Comparison of ENCODE assay signal across 9 cellular contexts in the genomic region with DNA sequence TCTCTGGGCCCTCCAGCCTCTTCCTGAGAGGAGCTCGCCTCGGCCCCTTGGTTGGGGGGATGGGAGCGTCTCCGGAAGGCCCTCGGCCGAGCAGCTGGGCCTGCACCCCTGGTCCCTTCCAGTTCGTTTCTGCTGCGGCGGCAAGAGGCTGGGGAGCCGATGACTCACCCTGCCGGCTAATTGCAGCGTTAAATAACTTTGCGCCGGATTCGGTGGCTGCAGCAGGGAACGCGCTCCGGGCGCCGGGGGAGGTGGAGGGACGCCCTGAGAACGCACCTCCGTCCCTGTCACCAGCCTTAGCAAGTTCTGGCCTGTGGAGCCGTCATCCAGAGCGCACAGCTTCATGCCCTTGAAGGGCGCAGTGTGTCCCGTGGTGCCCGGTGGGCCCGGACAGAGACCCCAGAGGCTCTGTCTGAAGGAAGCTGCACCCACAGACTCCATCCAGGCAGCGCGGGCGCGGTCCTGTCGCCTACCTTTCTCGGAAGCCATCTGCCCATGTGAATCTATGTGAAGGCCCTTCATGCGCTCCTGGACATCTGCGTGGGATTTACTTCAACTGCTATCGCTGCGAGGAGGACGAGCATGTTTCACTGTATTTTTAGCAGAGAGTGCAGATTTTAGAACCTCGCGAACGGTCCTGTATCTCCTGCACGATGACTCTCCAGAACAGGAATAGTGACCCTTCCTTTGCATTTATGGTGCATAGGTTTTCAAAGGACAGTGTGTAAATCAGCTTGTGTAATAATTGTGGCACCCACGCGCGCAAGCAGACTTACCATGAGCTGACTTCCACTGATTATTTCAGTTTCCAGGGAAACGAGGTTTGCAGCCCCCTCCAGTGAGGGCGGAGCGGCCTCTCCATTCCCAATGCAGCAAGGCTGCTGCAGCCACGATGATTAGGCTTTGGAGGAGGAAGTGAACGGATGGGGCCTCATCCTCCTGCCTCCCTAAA. TPM values are rescaled to one million over a fixed set of nuclear protein-coding genes. Genes with fewer than 3 reads are reported as not detected.
A peak's percentile ranks its signal among the peaks of the same experiment; 100 is the strongest.
DNase-seq lines count a peak whose midpoint lies in the region; ATAC-seq, FAIRE-seq and TF ChIP-seq lines count a peak whose summit lies in the region.
"Had no signal": no experiment of that assay in that cellular context is flagged by ENCODE, and none has a peak within 500 bp of the region (broad histone marks: within the 10 kb centered on the region; RNA-seq: fewer than 3 reads in every experiment).

No MANE protein-coding gene starts in this region.

- H3K4me1 ChIP-seq in iPS-15b (ENCODE audit: control insufficient read depth, insufficient read depth, low read length) (peaks cover 12% of the 10 kb centered on the region), kidney (ENCODE audit: control insufficient read depth in 1 of 2, insufficient read depth in 1 of 2, low read depth in 1 of 2, low read length in 2 of 2) (no peaks in the 10 kb centered on the region)

- H3K36me3 ChIP-seq in iPS-15b (ENCODE audit: control insufficient read depth, insufficient read depth, low read length), result no peaks in the 10 kb centered on the region
- H3K36me3 ChIP-seq in kidney (ENCODE audit: control insufficient read depth in 1 of 2, insufficient read depth in 2 of 2, low read length in 2 of 2), result no peaks in the 10 kb centered on the region

- H3K4me3 Mint-ChIP-seq in activated naive CD4-positive, alpha-beta T cell treated with anti-CD3 and anti-CD28 coated beads for 36 hours, result no peak overlapping the region
- no peak overlapping the region for H3K4me3 Mint-ChIP-seq in activated naive CD4-positive, alpha-beta T cell treated with anti-CD3 and anti-CD28 coated beads, Interleukin-2, amount 10 ng/mL, durations not matched to agents 7 days and 5 days
- peak overlapping the region; percentile 76 for H3K4me3 Mint-ChIP-seq in T-helper 17 cell
- H3K4me3 Mint-ChIP-seq in stimulated activated naive CD8-positive, alpha-beta T cell treated with anti-CD3 and anti-CD28 coated beads, Interleukin-15, Interleukin-2, amounts not matched to agents 100 ng/mL and 50 ng/mL, for 24 hours, result no peak overlapping the region

- H3K27me3 Mint-ChIP-seq in activated naive CD4-positive, alpha-beta T cell treated with anti-CD3 and anti-CD28 coated beads for 36 hours (ENCODE audit: low read depth), result peaks cover 59% of the 10 kb centered on the region
- peaks cover 73% of the 10 kb centered on the region for H3K27me3 Mint-ChIP-seq in activated naive CD4-positive, alpha-beta T cell treated with anti-CD3 and anti-CD28 coated beads, Interleukin-2, amount 10 ng/mL, durations not matched to agents 7 days and 5 days
- peaks cover 65% of the 10 kb centered on the region for H3K27me3 Mint-ChIP-seq in T-helper 17 cell
- peaks cover 66% of the 10 kb centered on the region for H3K27me3 Mint-ChIP-seq in stimulated activated naive CD8-positive, alpha-beta T cell treated with anti-CD3 and anti-CD28 coated beads, Interleukin-15, Interleukin-2, amounts not matched to agents 100 ng/mL and 50 ng/mL, for 24 hours

- H3K4me3 ChIP-seq in iPS-15b (ENCODE audit: low read depth, low read length) (peak overlapping the region; percentile 81), kidney (ENCODE audit: low read length in 2 of 2) (no peak overlapping the region)

- no peaks in the 10 kb centered on the region for H3K36me3 Mint-ChIP-seq in activated naive CD4-positive, alpha-beta T cell treated with anti-CD3 and anti-CD28 coated beads for 36 hours (ENCODE audit: low read depth)
- H3K36me3 Mint-ChIP-seq in activated naive CD4-positive, alpha-beta T cell treated with anti-CD3 and anti-CD28 coated beads, Interleukin-2, amount 10 ng/mL, durations not matched to agents 7 days and 5 days, result peaks cover 3% of the 10 kb centered on the region
- no peaks in the 10 kb centered on the region for H3K36me3 Mint-ChIP-seq in T-helper 17 cell (ENCODE audit: low read depth)
- peaks cover 3% of the 10 kb centered on the region for H3K36me3 Mint-ChIP-seq in stimulated activated naive CD8-positive, alpha-beta T cell treated with anti-CD3 and anti-CD28 coated beads, Interleukin-15, Interleukin-2, amounts not matched to agents 100 ng/mL and 50 ng/mL, for 24 hours (ENCODE audit: low read depth)

- CTCF ChIA-PET in activated naive CD4-positive, alpha-beta T cell treated with anti-CD3 and anti-CD28 coated beads for 36 hours (lab: Charles Lee), result no interaction called here
- CTCF ChIA-PET in activated naive CD4-positive, alpha-beta T cell treated with anti-CD3 and anti-CD28 coated beads, Interleukin-2, amount 10 ng/mL, durations not matched to agents 7 days and 5 days (lab: Charles Lee), result no interaction called here

- no peaks in the 10 kb centered on the region for H3K9me3 ChIP-seq in T-helper 17 cell (ENCODE audit: control insufficient read depth, low read length, poor library complexity, severe bottlenecking)
- H3K9me3 ChIP-seq in iPS-15b (ENCODE audit: control insufficient read depth, insufficient read depth, low read length), result no peaks in the 10 kb centered on the region
- peaks cover 0 to 2% of the 10 kb centered on the region in 2 donors for H3K9me3 ChIP-seq in kidney (ENCODE audit: control insufficient read depth in 1 of 2, low read length in 2 of 2)

- no peak overlapping the region for H3K9ac ChIP-seq in iPS-15b (ENCODE audit: low read depth, low read length)
- no peak overlapping the region for H3K9ac ChIP-seq in kidney (ENCODE audit: low read length in 2 of 2)

- no peak for ATAC-seq in T-helper 17 cell
- ATAC-seq in GM19452 (IDR thresholded peaks at IDR 0.05; ENCODE audit: unreplicated experiment), result no peak

- H3K27ac ChIP-seq in kidney (ENCODE audit: low read depth in 2 of 2, low read length in 2 of 2), result no peak overlapping the region

- H3K4me1 Mint-ChIP-seq in activated naive CD4-positive, alpha-beta T cell treated with anti-CD3 and anti-CD28 coated beads for 36 hours (ENCODE audit: low read depth), result peaks cover 12% of the 10 kb centered on the region
- peaks cover 8% of the 10 kb centered on the region for H3K4me1 Mint-ChIP-seq in activated naive CD4-positive, alpha-beta T cell treated with anti-CD3 and anti-CD28 coated beads, Interleukin-2, amount 10 ng/mL, durations not matched to agents 7 days and 5 days
- H3K4me1 Mint-ChIP-seq in T-helper 17 cell, result peaks cover 6% of the 10 kb centered on the region
- peaks cover 13% of the 10 kb centered on the region for H3K4me1 Mint-ChIP-seq in stimulated activated naive CD8-positive, alpha-beta T cell treated with anti-CD3 and anti-CD28 coated beads, Interleukin-15, Interleukin-2, amounts not matched to agents 100 ng/mL and 50 ng/mL, for 24 hours (ENCODE audit: low read depth)

- FAIRE-seq in kidney (lab: Jason Lieb, UNC), result no peak

- intact Hi-C loops in activated naive CD4-positive, alpha-beta T cell treated with anti-CD3 and anti-CD28 coated beads for 36 hours (cut with micrococcal nuclease), result no loop called here
- intact Hi-C loops in kidney (cut with DNase I), result no loop called here

- peak; percentile 43 for DNase-seq in activated naive CD4-positive, alpha-beta T cell treated with anti-CD3 and anti-CD28 coated beads for 36 hours
- DNase-seq in activated naive CD4-positive, alpha-beta T cell treated with anti-CD3 and anti-CD28 coated beads, Interleukin-2, amount 10 ng/mL, durations not matched to agents 7 days and 5 days, result no peak
- DNase-seq in T-helper 17 cell (no peak), DMS153 treated with DMSO at 0.1 percent for 48 hours (lab: John Stamatoyannopoulos, UW; ENCODE audit: unreplicated experiment) (no peak), kidney (no peak)
- DNase-seq: KG1 had no signal

- no peak for TF ChIP-seq CTCF in kidney (IDR thresholded peaks at IDR 0.05; ENCODE audit: borderline replicate concordance, extremely low read depth, insufficient read depth)

- peaks cover 53% of the 10 kb centered on the region for H3K27me3 ChIP-seq in iPS-15b (ENCODE audit: control insufficient read depth, insufficient read depth, low read length)

- no peak overlapping the region for H3K27ac Mint-ChIP-seq in activated naive CD4-positive, alpha-beta T cell treated with anti-CD3 and anti-CD28 coated beads for 36 hours
- H3K27ac Mint-ChIP-seq in activated naive CD4-positive, alpha-beta T cell treated with anti-CD3 and anti-CD28 coated beads, Interleukin-2, amount 10 ng/mL, durations not matched to agents 7 days and 5 days, result no peak overlapping the region
- no peak overlapping the region for H3K27ac Mint-ChIP-seq in T-helper 17 cell
- H3K27ac Mint-ChIP-seq in stimulated activated naive CD8-positive, alpha-beta T cell treated with anti-CD3 and anti-CD28 coated beads, Interleukin-15, Interleukin-2, amounts not matched to agents 100 ng/mL and 50 ng/mL, for 24 hours, result peak overlapping the region; percentile 18

- no peaks in the 10 kb centered on the region for H3K9me3 Mint-ChIP-seq in activated naive CD4-positive, alpha-beta T cell treated with anti-CD3 and anti-CD28 coated beads for 36 hours
- H3K9me3 Mint-ChIP-seq in activated naive CD4-positive, alpha-beta T cell treated with anti-CD3 and anti-CD28 coated beads, Interleukin-2, amount 10 ng/mL, durations not matched to agents 7 days and 5 days, result peaks cover 5% of the 10 kb centered on the region
- no peaks in the 10 kb centered on the region for H3K9me3 Mint-ChIP-seq in stimulated activated naive CD8-positive, alpha-beta T cell treated with anti-CD3 and anti-CD28 coated beads, Interleukin-15, Interleukin-2, amounts not matched to agents 100 ng/mL and 50 ng/mL, for 24 hours

RNA-seq across cellular contexts. Expression of gene TMEM271, which starts 1.7 kb away (rescaled TPM):
- total RNA-seq in activated naive CD4-positive, alpha-beta T cell treated with anti-CD3 and anti-CD28 coated beads for 36 hours, result not detected
- total RNA-seq in T-helper 17 cell, result not detected
- total RNA-seq in kidney, result not detected
- not detected for polyA plus RNA-seq in kidney (ENCODE audit: insufficient read depth, low read depth, low replicate concordance)

RNA-seq across cellular contexts. Expression of gene PDE6B, which starts 47.6 kb away (rescaled TPM):
- 10 to 100 TPM; 17.4 to 18.1 TPM for total RNA-seq in activated naive CD4-positive, alpha-beta T cell treated with anti-CD3 and anti-CD28 coated beads for 36 hours
- total RNA-seq in T-helper 17 cell, result 10 to 100 TPM; 10.2 to 11.5 TPM
- 10.7 TPM for total RNA-seq in kidney
- 10.8 TPM for polyA plus RNA-seq in kidney (ENCODE audit: insufficient read depth, low read depth, low replicate concordance)
